Comparison of ENCODE assay signal across 8 cellular contexts in genomic region chr4:127622923-127623754, GRCh38. TPM values are rescaled to one million over a fixed set of nuclear protein-coding genes. Genes with fewer than 3 reads are reported as not detected.
DNase-seq lines count a peak whose midpoint lies in the region; ATAC-seq and TF ChIP-seq lines count a peak whose summit lies in the region.

No MANE protein-coding gene starts in this region.

- no peaks in the 10 kb centered on the region for H3K9me3 ChIP-seq in ES-I3 (ENCODE audit: control insufficient read depth, insufficient read depth, low read length)

- H3K9ac ChIP-seq in ES-I3 (ENCODE audit: low read depth, low read length): peak overlapping the region; percentile 81; the same call in 1 of the 2 replicates

- ATAC-seq in HG02759 (IDR thresholded peaks at IDR 0.05; ENCODE audit: unreplicated experiment): peak; percentile 63
- ATAC-seq in omental fat pad (ENCODE audit: low FRiP score): peak; percentile 91
- ATAC-seq in HG02852 (IDR thresholded peaks at IDR 0.05; ENCODE audit: unreplicated experiment): no peak

- peak in 37 of 42 donors; percentile 14 to 72 (median 45) for DNase-seq in head of caudate nucleus
- no peak for DNase-seq in omental fat pad (ENCODE audit: low spot score)
- no peak for DNase-seq in activated gamma-delta T cell treated with Interleukin-2 at 50 U/mL for 16 hours
- DNase-seq in stimulated activated naive CD4-positive, alpha-beta T cell treated with Interleukin-2 at 50 U/mL for 16 hours (lab: John Stamatoyannopoulos, UW): no peak

- no peaks in the 10 kb centered on the region for H3K4me1 ChIP-seq in ES-I3 (ENCODE audit: insufficient read depth, low read length)

- intact Hi-C loops in head of caudate nucleus (cut with DNase I): no loop called here

- TF ChIP-seq CTCF in WI38 (IDR thresholded peaks at IDR 0.05; ENCODE audit: low read depth, low read length) (0 out of 2 replicates have a peak, but pooled peaks have one; percentile 25), omental fat pad (IDR thresholded peaks at IDR 0.05) (no peak)

- no peaks in the 10 kb centered on the region for H3K36me3 ChIP-seq in ES-I3 (ENCODE audit: insufficient read depth, low read length)

- peak overlapping the region; percentile 79 for H3K4me3 ChIP-seq in WI38 (ENCODE audit: low read depth, low read length)

RNA-seq across cellular contexts. Expression of gene INTU, which starts 9.6 kb away (rescaled TPM):
- 10 to 100 TPM in 2 of 4 donors, 1 to 10 TPM in 2; 5.8 to 19.3 (median 8.3) TPM for total RNA-seq in omental fat pad

Comparison
In these comparisons a context has a peak if more than half of its experiments do, and no peak if none do; other contexts are left out.
1. DNase-seq: peak in head of caudate nucleus (37 of 42); none in omental fat pad (single experiment), activated gamma-delta T cell treated with Interleukin-2 at 50 U/mL for 16 hours (single experiment) and stimulated activated naive CD4-positive, alpha-beta T cell treated with Interleukin-2 at 50 U/mL for 16 hours (single experiment).